ENCODE assay signal across 7 cellular contexts in the genomic region with DNA sequence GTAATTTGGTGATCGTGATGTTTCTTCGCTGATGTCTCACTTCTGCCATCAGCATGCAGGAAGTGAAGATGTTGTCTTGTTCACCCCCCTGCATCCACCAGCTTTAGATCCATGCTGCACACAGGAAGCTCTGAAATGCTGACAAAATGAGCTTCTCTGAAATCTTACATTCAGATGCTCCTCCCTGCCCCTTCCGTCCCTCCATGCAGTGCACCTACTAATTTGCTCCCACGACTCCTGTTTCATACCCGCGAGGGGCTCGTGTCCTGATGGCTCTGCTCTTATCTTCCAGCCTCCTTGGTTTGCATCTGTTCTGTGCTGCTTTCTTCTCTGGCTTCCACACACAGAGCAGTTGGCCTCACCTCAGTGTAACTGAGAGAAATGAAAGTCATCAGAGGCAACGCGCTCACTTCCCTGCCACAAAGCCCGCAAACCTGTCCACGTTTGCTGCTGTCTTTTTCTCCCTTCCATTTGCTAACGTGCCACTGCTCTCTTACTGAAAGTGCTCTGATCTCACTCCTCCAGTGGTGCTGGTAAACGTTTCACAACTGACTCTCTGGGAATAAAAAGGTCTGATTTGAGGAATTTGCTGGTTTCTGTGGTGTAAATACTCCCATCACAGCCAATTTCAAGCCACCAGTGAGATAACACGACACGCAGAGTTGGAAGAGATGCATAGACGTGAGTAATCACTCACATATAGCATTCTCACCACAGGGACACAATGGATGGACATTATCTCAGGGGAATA. TPM values are rescaled to one million over a fixed set of nuclear protein-coding genes. Genes with fewer than 3 reads are reported as not detected.
DNase-seq lines count a peak whose midpoint lies in the region; ATAC-seq and TF ChIP-seq lines count a peak whose summit lies in the region.

No MANE protein-coding gene starts in this region.

- H3K9ac ChIP-seq in KMS-11 = peak overlapping the region; percentile 44; the same call in 1 of the 2 replicates

- H3K9me3 ChIP-seq in vagina = no peaks in the 10 kb centered on the region

- peaks cover 34% of the 10 kb centered on the region for H3K4me1 Mint-ChIP-seq in glutamatergic neuron (ENCODE audit: low read depth, unreplicated experiment)
- H3K4me1 Mint-ChIP-seq in stimulated activated naive CD8-positive, alpha-beta T cell treated with anti-CD3 and anti-CD28 coated beads, Interleukin-15, amount 100 ng/mL, for 72 hours = peaks cover 73% of the 10 kb centered on the region

- H4K20me1 ChIP-seq in KMS-11 (ENCODE audit: insufficient read depth) = no peaks in the 10 kb centered on the region

- peaks cover 6% of the 10 kb centered on the region for H3K36me3 Mint-ChIP-seq in glutamatergic neuron (ENCODE audit: unreplicated experiment)

- intact Hi-C loops in vagina (cut with DNase I) = no loop called here

- TF ChIP-seq CTCF in KMS-11 (conservative IDR thresholded peaks at IDR 0.05; ENCODE audit: low read depth, low read length) (no peak), glutamatergic neuron (IDR thresholded peaks at IDR 0.05; ENCODE audit: partially characterized antibody, unreplicated experiment) (no peak), vagina (IDR thresholded peaks at IDR 0.05) (no peak)

- no peaks in the 10 kb centered on the region for H3K36me3 ChIP-seq in KMS-11 (ENCODE audit: insufficient read depth)
- H3K36me3 ChIP-seq in vagina = no peaks in the 10 kb centered on the region

- no peaks in the 10 kb centered on the region for H3K79me2 ChIP-seq in KMS-11 (ENCODE audit: insufficient read depth, low read depth)

- peaks cover 8% of the 10 kb centered on the region for H3K9me3 Mint-ChIP-seq in glutamatergic neuron (ENCODE audit: unreplicated experiment)
- no peaks in the 10 kb centered on the region for H3K9me3 Mint-ChIP-seq in stimulated activated naive CD8-positive, alpha-beta T cell treated with anti-CD3 and anti-CD28 coated beads, Interleukin-15, amount 100 ng/mL, for 72 hours

- H3K27me3 Mint-ChIP-seq in glutamatergic neuron (ENCODE audit: unreplicated experiment) = peaks cover 3% of the 10 kb centered on the region
- no peaks in the 10 kb centered on the region for H3K27me3 Mint-ChIP-seq in stimulated activated naive CD8-positive, alpha-beta T cell treated with anti-CD3 and anti-CD28 coated beads, Interleukin-15, amount 100 ng/mL, for 72 hours

- ATAC-seq in stimulated activated naive CD8-positive, alpha-beta T cell treated with anti-CD3 and anti-CD28 coated beads, Interleukin-15, amount 100 ng/mL, for 72 hours = peak; percentile 76

- H3K27ac Mint-ChIP-seq in glutamatergic neuron (ENCODE audit: unreplicated experiment) = peak overlapping the region; percentile 44
- peak overlapping the region; percentile 82 to 98 for H3K27ac Mint-ChIP-seq in stimulated activated naive CD8-positive, alpha-beta T cell treated with anti-CD3 and anti-CD28 coated beads, Interleukin-15, amount 100 ng/mL, for 72 hours

- peak; percentile 60 for DNase-seq in activated CD8-positive, alpha-beta memory T cell treated with anti-CD3 and anti-CD28 coated beads, Interleukin-2, amount 50 U/mL, for 1 hour (ENCODE audit: extremely low read depth)
- DNase-seq in glutamatergic neuron (no peak), GF-D8 (lab: John Stamatoyannopoulos, UW) (no peak), vagina (ENCODE audit: extremely low spot score in 2 of 2) (no peak), AG08395 (ENCODE audit: low spot score) (no peak)
- DNase-seq in stimulated activated naive CD8-positive, alpha-beta T cell treated with anti-CD3 and anti-CD28 coated beads, Interleukin-15, amount 100 ng/mL, for 72 hours = peak; percentile 46 to 69

- no peak for TF ChIP-seq POLR2A in vagina (IDR thresholded peaks at IDR 0.05)

- H3K4me3 ChIP-seq in KMS-11 (IDR thresholded peaks at IDR 0.05; ENCODE audit: insufficient read depth, low read depth, low read length) (peak overlapping the region; percentile 53), vagina (no peak overlapping the region)

- peaks cover 40% of the 10 kb centered on the region for H3K4me1 ChIP-seq in KMS-11 (ENCODE audit: low read depth, poor library complexity, severe bottlenecking)
- H3K4me1 ChIP-seq in vagina = peaks cover 5% of the 10 kb centered on the region

- H3K4me2 ChIP-seq in KMS-11 = peak overlapping the region; percentile 58

- no peak overlapping the region for H3K4me3 Mint-ChIP-seq in glutamatergic neuron (ENCODE audit: unreplicated experiment)
- H3K4me3 Mint-ChIP-seq in stimulated activated naive CD8-positive, alpha-beta T cell treated with anti-CD3 and anti-CD28 coated beads, Interleukin-15, amount 100 ng/mL, for 72 hours = peak overlapping the region; percentile 81 to 97

- no peaks in the 10 kb centered on the region for H3K27me3 ChIP-seq in KMS-11 (ENCODE audit: insufficient read depth, low read depth)
- no peaks in the 10 kb centered on the region for H3K27me3 ChIP-seq in vagina

- H2AFZ ChIP-seq in KMS-11 (ENCODE audit: low read depth) = peak overlapping the region; percentile 68

- H3K27ac ChIP-seq in KMS-11 = peak overlapping the region; percentile 40
- H3K27ac ChIP-seq in vagina = no peak overlapping the region

RNA-seq across cellular contexts. Expression of gene MGAT4A, which starts 41.0 kb away (rescaled TPM):
- total RNA-seq in glutamatergic neuron (ENCODE audit: unreplicated experiment) = 35.8 TPM
- 20.6 TPM for total RNA-seq in vagina

Comparison
In these comparisons a context has a peak if more than half of its experiments do, and no peak if none do; other contexts are left out.
1. DNase-seq: peak in activated CD8-positive, alpha-beta memory T cell treated with anti-CD3 and anti-CD28 coated beads, Interleukin-2, amount 50 U/mL, for 1 hour (single experiment) and stimulated activated naive CD8-positive, alpha-beta T cell treated with anti-CD3 and anti-CD28 coated beads, Interleukin-15, amount 100 ng/mL, for 72 hours (2 of 2); none in glutamatergic neuron (single experiment), GF-D8 (single experiment), vagina (0 of 2) and AG08395 (single experiment).